In the genomic region with DNA sequence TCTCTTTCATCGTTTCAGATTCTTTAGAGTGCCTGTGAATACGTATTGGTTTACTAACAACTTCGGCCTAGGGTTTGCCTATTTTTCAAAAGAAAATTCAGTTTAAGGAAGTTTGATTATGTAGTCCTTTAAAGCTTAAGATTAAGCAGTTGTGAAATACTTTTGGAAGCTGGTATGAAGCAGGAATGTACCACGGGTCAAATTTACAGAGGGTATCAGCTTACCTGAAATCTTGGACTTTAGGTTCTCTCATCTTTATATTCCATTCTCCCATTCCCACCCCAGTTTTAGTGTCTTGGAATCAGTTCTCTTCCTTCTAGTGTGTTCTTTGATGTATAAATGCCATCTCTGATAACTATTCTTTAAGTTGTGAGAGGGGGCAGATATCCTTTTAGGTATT, we compare ENCODE assay signal across 25 cellular contexts.
"Had no signal": no experiment of that assay in that cellular context is flagged by ENCODE, and none has a peak within 500 bp of the region (broad histone marks: within the 10 kb centered on the region; RNA-seq: fewer than 3 reads in every experiment).

No MANE protein-coding gene starts in this region.

- H3K27me3 Mint-ChIP-seq: activated CD4-positive, alpha-beta T cell treated with anti-CD3 and anti-CD28 coated beads, Interleukin-2, amount 10 ng/mL, durations not matched to agents 7 days and 5 days; activated CD8-positive, alpha-beta memory T cell treated with anti-CD3 and anti-CD28 coated beads, Interleukin-2, amount 10 ng/mL, durations not matched to agents 7 days and 5 days; activated CD8-positive, alpha-beta T cell treated with anti-CD3 and anti-CD28 coated beads for 36 hours; activated naive CD8-positive, alpha-beta T cell; stimulated activated naive B cell treated with anti-CD40 and anti-IgM and Interleukin-4, amounts not matched to agents 10 μg/mL and 1 μg/mL and 100 μg/mL, for 72 hours had no signal

- H3K4me3 ChIP-seq: adrenal gland, mucosa of descending colon, uterus had no signal

- ATAC-seq: activated CD4-positive, CD25-positive, alpha-beta regulatory T cell treated with anti-CD3 and anti-CD28 coated beads, Interleukin-2, amount 50 U/mL, for 24 hours; activated CD8-positive, alpha-beta memory T cell treated with anti-CD3 and anti-CD28 coated beads, Interleukin-2, amount 10 ng/mL, durations not matched to agents 7 days and 5 days; activated CD8-positive, alpha-beta T cell treated with anti-CD3 and anti-CD28 coated beads for 36 hours; esophagus mucosa; left ventricle myocardium superior; mucosa of descending colon; sciatic nerve; stimulated activated naive B cell treated with anti-CD40 and anti-IgM and Interleukin-4, amounts not matched to agents 10 μg/mL and 1 μg/mL and 100 μg/mL, for 72 hours had no signal

- H3K27ac Mint-ChIP-seq: activated CD4-positive, alpha-beta T cell treated with anti-CD3 and anti-CD28 coated beads, Interleukin-2, amount 10 ng/mL, durations not matched to agents 7 days and 5 days; activated CD8-positive, alpha-beta memory T cell treated with anti-CD3 and anti-CD28 coated beads, Interleukin-2, amount 10 ng/mL, durations not matched to agents 7 days and 5 days; activated CD8-positive, alpha-beta T cell treated with anti-CD3 and anti-CD28 coated beads for 36 hours; activated naive CD8-positive, alpha-beta T cell; activated T-helper 1 cell treated with anti-CD3 and anti-CD28 coated beads, Interleukin-12 subunit alpha, Interleukin-12 subunit beta, Interleukin-2, Interleukin-4 antibody, amounts not matched to agents 30 ng/mL and 10 ng/mL and 1 ng/mL, durations not matched to agents 14 hours and 24 hours and 36 hours; stimulated activated naive B cell treated with anti-CD40 and anti-IgM and Interleukin-4, amounts not matched to agents 10 μg/mL and 1 μg/mL and 100 μg/mL, for 72 hours; T-helper 1 cell treated with Interleukin-12 subunit alpha and Interleukin-12 subunit beta and Interleukin-4 antibody, amounts not matched to agents 30 μg/mL and 1 μg/mL, for 36 hours had no signal

- H3K4me3 Mint-ChIP-seq: activated CD4-positive, alpha-beta T cell treated with anti-CD3 and anti-CD28 coated beads, Interleukin-2, amount 10 ng/mL, durations not matched to agents 7 days and 5 days; activated CD8-positive, alpha-beta memory T cell treated with anti-CD3 and anti-CD28 coated beads, Interleukin-2, amount 10 ng/mL, durations not matched to agents 7 days and 5 days; activated CD8-positive, alpha-beta T cell treated with anti-CD3 and anti-CD28 coated beads for 36 hours; activated naive CD8-positive, alpha-beta T cell; activated T-helper 1 cell treated with anti-CD3 and anti-CD28 coated beads, Interleukin-12 subunit alpha, Interleukin-12 subunit beta, Interleukin-2, Interleukin-4 antibody, amounts not matched to agents 30 ng/mL and 10 ng/mL and 1 ng/mL, durations not matched to agents 14 hours and 24 hours and 36 hours; neural crest cell; stimulated activated naive B cell treated with anti-CD40 and anti-IgM and Interleukin-4, amounts not matched to agents 10 μg/mL and 1 μg/mL and 100 μg/mL, for 72 hours; T-helper 1 cell treated with Interleukin-12 subunit alpha and Interleukin-12 subunit beta and Interleukin-4 antibody, amounts not matched to agents 30 μg/mL and 1 μg/mL, for 36 hours had no signal

- H3K27ac ChIP-seq: uterus had no signal

- DNase-seq: activated CD4-positive, alpha-beta T cell treated with anti-CD3 and anti-CD28 coated beads, Interleukin-2, amount 10 ng/mL, durations not matched to agents 7 days and 5 days; activated CD8-positive, alpha-beta memory T cell treated with anti-CD3 and anti-CD28 coated beads, Interleukin-2, amount 10 ng/mL, durations not matched to agents 7 days and 5 days; activated CD8-positive, alpha-beta T cell treated with anti-CD3 and anti-CD28 coated beads for 36 hours; activated gamma-delta T cell treated with Interleukin-2 at 50 U/mL for 16 hours; activated T-cell treated with anti-CD3 and anti-CD28 coated beads for 4 hours; central memory CD4-positive, alpha-beta T cell; effector memory CD4-positive, alpha-beta T cell; foreskin melanocyte; kidney glomerular epithelial cell; left ventricle myocardium superior; mesenchymal stem cell; mucosa of descending colon; posterior cingulate gyrus; stimulated activated CD4-positive, alpha-beta T cell treated with anti-CD3 and anti-CD28 coated beads, Interleukin-2, amount 100 ng/mL, for 48 hours; stimulated activated CD8-positive, alpha-beta memory T cell treated with anti-CD3 and anti-CD28 coated beads, Interleukin-4, amount 100 ng/mL, for 48 hours; stimulated activated naive B cell treated with anti-CD40 and anti-IgM and Interleukin-4, amounts not matched to agents 10 μg/mL and 1 μg/mL and 100 μg/mL, for 72 hours; uterus had no signal

- H3K9me3 ChIP-seq: adrenal gland, mucosa of descending colon, uterus had no signal

- H3K4me1 ChIP-seq: uterus had no signal

- H3K9me3 Mint-ChIP-seq: activated CD8-positive, alpha-beta T cell treated with anti-CD3 and anti-CD28 coated beads for 36 hours; activated T-helper 1 cell treated with anti-CD3 and anti-CD28 coated beads, Interleukin-12 subunit alpha, Interleukin-12 subunit beta, Interleukin-2, Interleukin-4 antibody, amounts not matched to agents 30 ng/mL and 10 ng/mL and 1 ng/mL, durations not matched to agents 14 hours and 24 hours and 36 hours; neural crest cell; T-helper 1 cell treated with Interleukin-12 subunit alpha and Interleukin-12 subunit beta and Interleukin-4 antibody, amounts not matched to agents 30 μg/mL and 1 μg/mL, for 36 hours had no signal

- H3K36me3 ChIP-seq: adrenal gland, uterus had no signal

- H3K27me3 ChIP-seq: adrenal gland, uterus had no signal
